Comparison of ENCODE assay signal across 24 cellular contexts in genomic region chr11:115664313-115664712, GRCh38.
"Had no signal": no experiment of that assay in that cellular context is flagged by ENCODE, and none has a peak within 500 bp of the region (broad histone marks: within the 10 kb centered on the region; RNA-seq: fewer than 3 reads in every experiment).

No MANE protein-coding gene starts in this region.

- H3K4me3 ChIP-seq: ascending aorta, cardiac muscle cell had no signal

- H3K36me3 ChIP-seq: ascending aorta, cardiac muscle cell had no signal

- H3K27ac ChIP-seq: ascending aorta, cardiac muscle cell, VCaP had no signal

- ATAC-seq: activated CD8-positive, alpha-beta T cell treated with anti-CD3 and anti-CD28 coated beads for 36 hours; activated naive CD8-positive, alpha-beta T cell treated with anti-CD3 and anti-CD28 coated beads, Interleukin-2, amount 50 U/mL, for 24 hours had no signal

- DNase-seq: activated B cell treated with CpG ODN at 0.5 μM for 24 hours; activated CD4-positive, alpha-beta memory T cell treated with anti-CD3 and anti-CD28 coated beads for 36 hours; activated CD4-positive, alpha-beta T cell treated with anti-CD3 and anti-CD28 coated beads for 4 hours; activated CD4-positive, alpha-beta T cell treated with anti-CD3 and anti-CD28 coated beads, Interleukin-2, amount 10 ng/mL, durations not matched to agents 24 days and 14 days; activated CD4-positive, alpha-beta T cell treated with anti-CD3 and anti-CD28 coated beads, Interleukin-2, amount 50 U/mL, for 1 hour; activated CD4-positive, alpha-beta T cell treated with anti-CD3 and anti-CD28 coated beads, Interleukin-2, amount 50 U/mL, for 4 hours; activated CD4-positive, CD25-positive, alpha-beta regulatory T cell treated with anti-CD3 and anti-CD28 coated beads, Interleukin-2, amount 50 U/mL, for 72 hours; activated CD8-positive, alpha-beta memory T cell treated with anti-CD3 and anti-CD28 coated beads, Interleukin-2, amount 50 U/mL, for 4 hours; activated CD8-positive, alpha-beta T cell treated with anti-CD3 and anti-CD28 coated beads for 36 hours; activated effector memory CD4-positive, alpha-beta T cell treated with Interleukin-2 at 50 U/mL for 16 hours; activated gamma-delta T cell; activated naive CD4-positive, alpha-beta T cell treated with anti-CD3 and anti-CD28 coated beads, Interleukin-2, amount 10 ng/mL, durations not matched to agents 7 days and 5 days; activated naive CD4-positive, alpha-beta T cell treated with Interleukin-2 at 50 U/mL for 16 hours; activated naive CD8-positive, alpha-beta T cell treated with anti-CD3 and anti-CD28 coated beads, Interleukin-2, amount 10 ng/mL, durations not matched to agents 7 days and 5 days; activated naive CD8-positive, alpha-beta T cell treated with anti-CD3 and anti-CD28 coated beads, Interleukin-2, amount 50 U/mL, for 24 hours; activated T-cell treated with anti-CD3 and anti-CD28 coated beads, Interleukin-2, amount 50 U/mL, for 24 hours; activated T-cell treated with anti-CD3 and anti-CD28 coated beads, Interleukin-2, amount 50 U/mL, for 48 hours; cerebellar nuclear complex; T-helper 1 cell; T-helper 2 cell; T-helper 9 cell had no signal

- H3K9me3 ChIP-seq: ascending aorta had no signal
